Comparison of ENCODE assay signal across 1 cellular context in genomic region chr20:23152308-23152892, GRCh38.
A peak's percentile ranks its signal among the peaks of the same experiment; 100 is the strongest.
TF ChIP-seq lines count a peak whose summit lies in the region.

No MANE protein-coding gene starts in this region.

TF ChIP-seq in HepG2, 621 proteins besides CTCF, POLR2A, EP300 and RAD21 (continued from another document and continues in another):
- TF ChIP-seq, protein P1, sequence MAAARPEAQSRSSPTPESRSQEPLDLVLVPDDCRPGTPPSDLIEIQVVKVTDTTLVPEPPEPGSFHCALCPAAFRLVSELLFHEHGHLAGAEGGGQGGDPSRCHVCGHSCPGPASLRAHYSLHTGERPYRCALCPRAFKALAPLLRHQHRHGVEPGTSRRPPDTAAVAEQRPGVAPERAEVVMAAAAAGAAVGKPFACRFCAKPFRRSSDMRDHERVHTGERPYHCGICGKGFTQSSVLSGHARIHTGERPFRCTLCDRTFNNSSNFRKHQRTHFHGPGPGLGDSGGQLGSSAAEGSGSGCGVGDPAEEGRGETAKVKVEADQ (CRISPR knock-in tag; IDR thresholded peaks at IDR 0.05; ENCODE audit: borderline replicate concordance), result no peak
- no peak for TF ChIP-seq JARID2 (CRISPR knock-in tag; IDR thresholded peaks at IDR 0.05; ENCODE audit: insufficient replicate concordance)
- peak; percentile 77; the same call in 1 of the 2 replicates for TF ChIP-seq ZNF644 (CRISPR knock-in tag; IDR thresholded peaks at IDR 0.05; ENCODE audit: low read depth)
- TF ChIP-seq, protein P2, sequence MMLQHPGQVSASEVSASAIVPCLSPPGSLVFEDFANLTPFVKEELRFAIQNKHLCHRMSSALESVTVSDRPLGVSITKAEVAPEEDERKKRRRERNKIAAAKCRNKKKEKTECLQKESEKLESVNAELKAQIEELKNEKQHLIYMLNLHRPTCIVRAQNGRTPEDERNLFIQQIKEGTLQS (CRISPR knock-in tag; IDR thresholded peaks at IDR 0.05), result peak; percentile 84
- peak; percentile 80 for TF ChIP-seq ELF1 (CRISPR knock-in tag; IDR thresholded peaks at IDR 0.05)
- TF ChIP-seq RXRB (CRISPR knock-in tag; IDR thresholded peaks at IDR 0.05; ENCODE audit: borderline replicate concordance), result peak; percentile 99
- TF ChIP-seq ZSCAN5A (CRISPR knock-in tag; IDR thresholded peaks at IDR 0.05; ENCODE audit: borderline replicate concordance), result no peak
- 0 out of 2 replicates have a peak, but pooled peaks have one; percentile 27 for TF ChIP-seq AHR (CRISPR knock-in tag; IDR thresholded peaks at IDR 0.05)
- TF ChIP-seq ATF7 (IDR thresholded peaks at IDR 0.05), result peak; percentile 77; the same call in 1 of the 2 replicates
- TF ChIP-seq ATF7 (CRISPR knock-in tag; IDR thresholded peaks at IDR 0.05), result peak; percentile 93
- TF ChIP-seq, protein P3, sequence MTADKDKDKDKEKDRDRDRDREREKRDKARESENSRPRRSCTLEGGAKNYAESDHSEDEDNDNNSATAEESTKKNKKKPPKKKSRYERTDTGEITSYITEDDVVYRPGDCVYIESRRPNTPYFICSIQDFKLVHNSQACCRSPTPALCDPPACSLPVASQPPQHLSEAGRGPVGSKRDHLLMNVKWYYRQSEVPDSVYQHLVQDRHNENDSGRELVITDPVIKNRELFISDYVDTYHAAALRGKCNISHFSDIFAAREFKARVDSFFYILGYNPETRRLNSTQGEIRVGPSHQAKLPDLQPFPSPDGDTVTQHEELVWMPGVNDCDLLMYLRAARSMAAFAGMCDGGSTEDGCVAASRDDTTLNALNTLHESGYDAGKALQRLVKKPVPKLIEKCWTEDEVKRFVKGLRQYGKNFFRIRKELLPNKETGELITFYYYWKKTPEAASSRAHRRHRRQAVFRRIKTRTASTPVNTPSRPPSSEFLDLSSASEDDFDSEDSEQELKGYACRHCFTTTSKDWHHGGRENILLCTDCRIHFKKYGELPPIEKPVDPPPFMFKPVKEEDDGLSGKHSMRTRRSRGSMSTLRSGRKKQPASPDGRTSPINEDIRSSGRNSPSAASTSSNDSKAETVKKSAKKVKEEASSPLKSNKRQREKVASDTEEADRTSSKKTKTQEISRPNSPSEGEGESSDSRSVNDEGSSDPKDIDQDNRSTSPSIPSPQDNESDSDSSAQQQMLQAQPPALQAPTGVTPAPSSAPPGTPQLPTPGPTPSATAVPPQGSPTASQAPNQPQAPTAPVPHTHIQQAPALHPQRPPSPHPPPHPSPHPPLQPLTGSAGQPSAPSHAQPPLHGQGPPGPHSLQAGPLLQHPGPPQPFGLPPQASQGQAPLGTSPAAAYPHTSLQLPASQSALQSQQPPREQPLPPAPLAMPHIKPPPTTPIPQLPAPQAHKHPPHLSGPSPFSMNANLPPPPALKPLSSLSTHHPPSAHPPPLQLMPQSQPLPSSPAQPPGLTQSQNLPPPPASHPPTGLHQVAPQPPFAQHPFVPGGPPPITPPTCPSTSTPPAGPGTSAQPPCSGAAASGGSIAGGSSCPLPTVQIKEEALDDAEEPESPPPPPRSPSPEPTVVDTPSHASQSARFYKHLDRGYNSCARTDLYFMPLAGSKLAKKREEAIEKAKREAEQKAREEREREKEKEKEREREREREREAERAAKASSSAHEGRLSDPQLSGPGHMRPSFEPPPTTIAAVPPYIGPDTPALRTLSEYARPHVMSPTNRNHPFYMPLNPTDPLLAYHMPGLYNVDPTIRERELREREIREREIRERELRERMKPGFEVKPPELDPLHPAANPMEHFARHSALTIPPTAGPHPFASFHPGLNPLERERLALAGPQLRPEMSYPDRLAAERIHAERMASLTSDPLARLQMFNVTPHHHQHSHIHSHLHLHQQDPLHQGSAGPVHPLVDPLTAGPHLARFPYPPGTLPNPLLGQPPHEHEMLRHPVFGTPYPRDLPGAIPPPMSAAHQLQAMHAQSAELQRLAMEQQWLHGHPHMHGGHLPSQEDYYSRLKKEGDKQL (CRISPR knock-in tag; IDR thresholded peaks at IDR 0.05; ENCODE audit: low read depth), result peak; percentile 59; the same call in 1 of the 2 replicates
- TF ChIP-seq BCL6 (CRISPR knock-in tag; IDR thresholded peaks at IDR 0.05), result peak; percentile 74
- TF ChIP-seq RFX3 (CRISPR knock-in tag; IDR thresholded peaks at IDR 0.05), result peak; percentile 50
- peak; percentile 45; the same call in 1 of the 2 replicates for TF ChIP-seq ARID4A (CRISPR knock-in tag; IDR thresholded peaks at IDR 0.05; ENCODE audit: borderline replicate concordance)
- no peak; the same call in 1 of the 2 replicates for TF ChIP-seq HES4 (CRISPR knock-in tag; IDR thresholded peaks at IDR 0.05; ENCODE audit: borderline replicate concordance)
- peak; percentile 81 for TF ChIP-seq SAP130 (CRISPR knock-in tag; IDR thresholded peaks at IDR 0.05; ENCODE audit: low read depth)
- peak; percentile 88 for TF ChIP-seq FOXO1 (CRISPR knock-in tag; IDR thresholded peaks at IDR 0.05)
- TF ChIP-seq, protein P4, sequence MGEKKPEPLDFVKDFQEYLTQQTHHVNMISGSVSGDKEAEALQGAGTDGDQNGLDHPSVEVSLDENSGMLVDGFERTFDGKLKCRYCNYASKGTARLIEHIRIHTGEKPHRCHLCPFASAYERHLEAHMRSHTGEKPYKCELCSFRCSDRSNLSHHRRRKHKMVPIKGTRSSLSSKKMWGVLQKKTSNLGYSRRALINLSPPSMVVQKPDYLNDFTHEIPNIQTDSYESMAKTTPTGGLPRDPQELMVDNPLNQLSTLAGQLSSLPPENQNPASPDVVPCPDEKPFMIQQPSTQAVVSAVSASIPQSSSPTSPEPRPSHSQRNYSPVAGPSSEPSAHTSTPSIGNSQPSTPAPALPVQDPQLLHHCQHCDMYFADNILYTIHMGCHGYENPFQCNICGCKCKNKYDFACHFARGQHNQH (CRISPR knock-in tag; IDR thresholded peaks at IDR 0.05), result peak; percentile 76
- no peak for TF ChIP-seq KLF9 (CRISPR knock-in tag; IDR thresholded peaks at IDR 0.05; ENCODE audit: low read depth)
- peak; percentile 47; the same call in 1 of the 2 replicates for TF ChIP-seq CEBPB (IDR thresholded peaks at IDR 0.05; ENCODE audit: borderline replicate concordance, low read depth, low read length)
- peak; percentile 77 for TF ChIP-seq ZNF350 (CRISPR knock-in tag; IDR thresholded peaks at IDR 0.05; ENCODE audit: borderline replicate concordance, low read depth)
- TF ChIP-seq, protein P5, sequence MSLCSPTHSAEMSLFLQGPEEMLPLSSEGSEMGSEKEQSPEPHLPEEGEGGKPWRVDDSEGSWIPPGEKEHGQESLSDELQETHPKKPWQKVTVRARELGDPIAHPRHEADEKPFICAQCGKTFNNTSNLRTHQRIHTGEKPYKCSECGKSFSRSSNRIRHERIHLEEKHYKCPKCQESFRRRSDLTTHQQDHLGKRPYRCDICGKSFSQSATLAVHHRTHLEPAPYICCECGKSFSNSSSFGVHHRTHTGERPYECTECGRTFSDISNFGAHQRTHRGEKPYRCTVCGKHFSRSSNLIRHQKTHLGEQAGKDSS (CRISPR knock-in tag; IDR thresholded peaks at IDR 0.05; ENCODE audit: borderline replicate concordance, low read depth), result no peak
- TF ChIP-seq ZNF768 (CRISPR knock-in tag; IDR thresholded peaks at IDR 0.05), result peak; percentile 29; the same call in 1 of the 2 replicates
- no peak for TF ChIP-seq RBM39 (IDR thresholded peaks at IDR 0.05; ENCODE audit: low read depth, low read length, poor library complexity, severe bottlenecking)
- TF ChIP-seq WIZ (CRISPR knock-in tag; IDR thresholded peaks at IDR 0.05), result 0 out of 2 replicates have a peak, but pooled peaks have one; percentile 54
- peak; percentile 81 for TF ChIP-seq GABPB1 (CRISPR knock-in tag; IDR thresholded peaks at IDR 0.05)
- TF ChIP-seq CBX5 (CRISPR knock-in tag; IDR thresholded peaks at IDR 0.05; ENCODE audit: borderline replicate concordance), result peak; percentile 97; the same call in 1 of the 2 replicates
- TF ChIP-seq ATF2 (CRISPR knock-in tag; IDR thresholded peaks at IDR 0.05), result peak; percentile 97
- TF ChIP-seq ISX (CRISPR knock-in tag; conservative IDR thresholded peaks at IDR 0.05), result no peak
- peak; percentile 92 for TF ChIP-seq ARID5B (CRISPR knock-in tag; IDR thresholded peaks at IDR 0.05)
- 0 out of 2 replicates have a peak, but pooled peaks have one; percentile 35 for TF ChIP-seq ARNTL (CRISPR knock-in tag; IDR thresholded peaks at IDR 0.05)
- peak; percentile 58; the same call in 1 of the 2 replicates for TF ChIP-seq GATA4 (IDR thresholded peaks at IDR 0.05; ENCODE audit: borderline replicate concordance, low read depth)
